Comparison of ENCODE assay signal across 15 cellular contexts in genomic region chr10:45553155-45553554, GRCh38.
A peak's percentile ranks its signal among the peaks of the same experiment; 100 is the strongest.
DNase-seq lines count a peak whose midpoint lies in the region; ATAC-seq and TF ChIP-seq lines count a peak whose summit lies in the region.
"Had no signal": no experiment of that assay in that cellular context is flagged by ENCODE, and none has a peak within 500 bp of the region (broad histone marks: within the 10 kb centered on the region; RNA-seq: fewer than 3 reads in every experiment).

No MANE protein-coding gene starts in this region.

- ATAC-seq in GM18502 (IDR thresholded peaks at IDR 0.05; ENCODE audit: poor library complexity, unreplicated experiment) (peak; percentile 54), GM21381 (IDR thresholded peaks at IDR 0.05; ENCODE audit: unreplicated experiment) (peak; percentile 71), HG02885 (IDR thresholded peaks at IDR 0.05; ENCODE audit: poor library complexity, unreplicated experiment) (peak; percentile 69), activated B cell treated with CpG ODN at 0.5 μM for 24 hours (ENCODE audit: low read depth) (peak; percentile 25), GM21619 (IDR thresholded peaks at IDR 0.05; ENCODE audit: unreplicated experiment) (no peak), HG03469 (IDR thresholded peaks at IDR 0.05; ENCODE audit: unreplicated experiment) (no peak)
- ATAC-seq in effector memory CD8-positive, alpha-beta T cell (replicated peaks): no peak
- ATAC-seq: WTC11 had no signal

- no peaks in the 10 kb centered on the region for H3K9me3 Mint-ChIP-seq in activated B cell treated with CpG ODN at 0.5 μM for 24 hours
- H3K9me3 Mint-ChIP-seq in effector memory CD8-positive, alpha-beta T cell: no peaks in the 10 kb centered on the region
- H3K9me3 Mint-ChIP-seq: activated CD4-positive, alpha-beta memory T cell treated with anti-CD3 and anti-CD28 coated beads for 36 hours; WTC11 had no signal

- CTCF ChIA-PET in activated B cell treated with CpG ODN at 0.5 μM for 24 hours (lab: Charles Lee): no interaction called here

- no peak for DNase-seq in activated B cell treated with CpG ODN at 0.5 μM for 24 hours
- DNase-seq in effector memory CD8-positive, alpha-beta T cell: no peak
- no peak for DNase-seq in iPS-NIHi7 (ENCODE audit: extremely low spot score)
- DNase-seq: activated CD4-positive, alpha-beta memory T cell treated with anti-CD3 and anti-CD28 coated beads for 36 hours; KG1; NCI-H2029; NCI-H446; SK-N-SH had no signal

- intact Hi-C loops in activated B cell treated with CpG ODN at 0.5 μM for 24 hours (cut with micrococcal nuclease): no loop called here

- no peaks in the 10 kb centered on the region for H3K27me3 Mint-ChIP-seq in activated B cell treated with CpG ODN at 0.5 μM for 24 hours
- no peaks in the 10 kb centered on the region for H3K27me3 Mint-ChIP-seq in effector memory CD8-positive, alpha-beta T cell
- H3K27me3 Mint-ChIP-seq: activated CD4-positive, alpha-beta memory T cell treated with anti-CD3 and anti-CD28 coated beads for 36 hours had no signal

- peak overlapping the region; percentile 2 for H3K4me3 Mint-ChIP-seq in activated B cell treated with CpG ODN at 0.5 μM for 24 hours
- H3K4me3 Mint-ChIP-seq in effector memory CD8-positive, alpha-beta T cell: no peak overlapping the region
- H3K4me3 Mint-ChIP-seq: activated CD4-positive, alpha-beta memory T cell treated with anti-CD3 and anti-CD28 coated beads for 36 hours; CD14-positive monocyte; WTC11 had no signal

- H3K4me1 Mint-ChIP-seq in activated B cell treated with CpG ODN at 0.5 μM for 24 hours: peaks cover 23% of the 10 kb centered on the region
- H3K4me1 Mint-ChIP-seq in effector memory CD8-positive, alpha-beta T cell (ENCODE audit: low read depth in 2 of 2): peaks cover 19 to 22% of the 10 kb centered on the region in 2 donors

- peaks cover 37% of the 10 kb centered on the region for H3K36me3 Mint-ChIP-seq in activated B cell treated with CpG ODN at 0.5 μM for 24 hours (ENCODE audit: low read depth)
- peaks cover 5% of the 10 kb centered on the region for H3K36me3 Mint-ChIP-seq in effector memory CD8-positive, alpha-beta T cell (ENCODE audit: insufficient read depth)
- H3K36me3 Mint-ChIP-seq: WTC11 had no signal

- POLR2A ChIA-PET in activated B cell treated with CpG ODN at 0.5 μM for 24 hours (lab: Charles Lee): no interaction called here

- TF ChIP-seq CTCF in activated B cell treated with CpG ODN at 0.5 μM for 24 hours (IDR thresholded peaks at IDR 0.05): no peak

- peak overlapping the region; percentile 41 for H3K27ac Mint-ChIP-seq in activated B cell treated with CpG ODN at 0.5 μM for 24 hours
- H3K27ac Mint-ChIP-seq in effector memory CD8-positive, alpha-beta T cell: peak overlapping the region in 1 of 2 donors; percentile 6
- H3K27ac Mint-ChIP-seq: activated CD4-positive, alpha-beta memory T cell treated with anti-CD3 and anti-CD28 coated beads for 36 hours; CD14-positive monocyte; WTC11 had no signal

Comparison
In these comparisons a context has a peak if more than half of its experiments do, and no peak if none do; other contexts are left out.
1. ATAC-seq: peak in GM18502 (single experiment), GM21381 (single experiment), HG02885 (single experiment) and activated B cell treated with CpG ODN at 0.5 μM for 24 hours (single experiment); none in effector memory CD8-positive, alpha-beta T cell (single experiment), GM21619 (single experiment) and HG03469 (single experiment).